15 cellular contexts compared by ENCODE assay signal in the genomic region with DNA sequence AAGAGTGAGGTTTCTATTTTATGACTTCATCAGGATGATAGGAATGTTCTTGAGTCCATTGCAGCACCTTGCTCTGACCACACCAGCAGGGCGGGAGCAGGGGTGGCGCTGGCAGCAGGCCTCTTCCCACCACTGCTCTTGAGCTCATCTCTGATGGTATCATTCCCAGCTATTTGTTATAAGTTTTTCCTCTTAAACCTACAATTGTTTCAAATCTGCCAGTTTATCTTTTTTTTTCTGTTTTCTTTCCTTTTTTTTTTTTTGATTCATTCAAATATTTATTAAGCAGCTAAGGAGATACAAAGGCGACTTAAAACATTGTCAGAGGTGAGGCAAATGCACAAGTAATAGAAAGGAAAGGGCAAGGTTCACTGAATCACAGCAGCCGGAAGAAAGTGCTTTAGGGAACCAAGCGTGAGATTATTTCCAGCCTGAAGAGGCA. TPM values are rescaled to one million over a fixed set of nuclear protein-coding genes. Genes with fewer than 3 reads are reported as not detected.
A peak's percentile ranks its signal among the peaks of the same experiment; 100 is the strongest.
DNase-seq lines count a peak whose midpoint lies in the region; ATAC-seq, FAIRE-seq and TF ChIP-seq lines count a peak whose summit lies in the region.
"Had no signal": no experiment of that assay in that cellular context is flagged by ENCODE, and none has a peak within 500 bp of the region (broad histone marks: within the 10 kb centered on the region; RNA-seq: fewer than 3 reads in every experiment).

No MANE protein-coding gene starts in this region.

- intact Hi-C loops in PC-9 (cut with micrococcal nuclease; ENCODE audit: unreplicated experiment) (no loop called here), ascending aorta (cut with DNase I) (no loop called here)

- 16 to 53% (median 44%) methylated on average over 5 of the region's 5 CpGs for WGBS in small intestine, 3 donors

- DNase-seq in DMS 273 (lab: John Stamatoyannopoulos, UW; ENCODE audit: unreplicated experiment) = peak; percentile 43
- no peak for DNase-seq in DMS 273 treated with DMSO at 0.1 percent for 48 hours (lab: John Stamatoyannopoulos, UW)
- peak; percentile 51 to 76 for DNase-seq in PC-9
- peak; percentile 84 for DNase-seq in kidney glomerular epithelial cell (lab: John Stamatoyannopoulos, UW)
- DNase-seq in small intestine = peak; percentile 88
- no peak for DNase-seq in ascending aorta (ENCODE audit: low spot score in 2 of 2)
- no peak for DNase-seq in activated T-cell treated with anti-CD3 and anti-CD28 coated beads, Interleukin-2, amount 50 U/mL, for 1 hour
- DNase-seq: activated naive CD4-positive, alpha-beta T cell treated with anti-CD3 and anti-CD28 coated beads, Interleukin-2, amount 50 U/mL, for 16 hours; SHP77 treated with DMSO at 0.1 percent for 48 hours had no signal

- H3K4me1 ChIP-seq in PC-9 (replicated peaks; ENCODE audit: insufficient read depth) (peaks cover 8% of the 10 kb centered on the region), small intestine (ENCODE audit: control insufficient read depth in 2 of 2, insufficient read depth in 1 of 2, low read depth in 1 of 2, low read length in 1 of 2) (peaks cover 0 to 1% of the 10 kb centered on the region in 2 donors), ascending aorta (peaks cover 0 to 8% of the 10 kb centered on the region in 2 donors)
- H3K4me1 ChIP-seq: suprapubic skin had no signal

- no peaks in the 10 kb centered on the region for H3K27me3 ChIP-seq in PC-9 (ENCODE audit: insufficient read depth, low read depth)
- H3K27me3 ChIP-seq in small intestine (ENCODE audit: control insufficient read depth in 2 of 2, insufficient read depth in 2 of 2, low read length in 2 of 2) = no peaks in the 10 kb centered on the region
- no peaks in the 10 kb centered on the region for H3K27me3 ChIP-seq in ascending aorta
- H3K27me3 ChIP-seq: neural progenitor cell, suprapubic skin had no signal

- H3K36me3 ChIP-seq in PC-9 (ENCODE audit: low read depth) = no peaks in the 10 kb centered on the region
- no peaks in the 10 kb centered on the region for H3K36me3 ChIP-seq in small intestine (ENCODE audit: control insufficient read depth in 2 of 2, insufficient read depth in 2 of 2, low read length in 2 of 2)
- H3K36me3 ChIP-seq in ascending aorta = no peaks in the 10 kb centered on the region
- H3K36me3 ChIP-seq: neural progenitor cell, suprapubic skin had no signal

- H3K4me3 ChIP-seq in PC-9 (no peak overlapping the region), small intestine (ENCODE audit: low read depth in 1 of 2, low read length in 2 of 2) (peak overlapping the region in 1 of 2 donors; percentile 33), ascending aorta (no peak overlapping the region)
- H3K4me3 ChIP-seq: neural progenitor cell, smooth muscle cell, suprapubic skin had no signal

- no peak for TF ChIP-seq CTCF in PC-9 (conservative IDR thresholded peaks at IDR 0.05)
- TF ChIP-seq CTCF in ascending aorta (IDR thresholded peaks at IDR 0.05) = no peak

- POLR2A ChIA-PET in PC-9 (lab: Charles Lee; ENCODE audit: unreplicated experiment) = interaction anchor here (0.6 to 0.7 kb wide), 6 partner anchors 14 to 632 kb away, joined by 4 to 21 read pairs (median 8); no protein-coding TSS in a partner anchor

- peak overlapping the region; percentile 42 for H3K4me2 ChIP-seq in PC-9
- H3K4me2 ChIP-seq: smooth muscle cell had no signal

- CTCF ChIA-PET in PC-9 (lab: Charles Lee) = interaction anchor here (0.7 kb wide), 2 partner anchors 58 to 107 kb away, joined by 5 read pairs; no protein-coding TSS in a partner anchor

- BruUV-seq in PC-9 (replicated peaks; lab: Mats Ljungman, UMichigan) = no TSS peak

- no peaks in the 10 kb centered on the region for H4K20me1 ChIP-seq in PC-9 (ENCODE audit: insufficient read depth)

- no peak for ATAC-seq in HG03378 (IDR thresholded peaks at IDR 0.05; ENCODE audit: unreplicated experiment)

- no peaks in the 10 kb centered on the region for H3K9me2 ChIP-seq in PC-9 (ENCODE audit: insufficient read depth)

- peak; percentile 23 for FAIRE-seq in small intestine (lab: Jason Lieb, UNC)
- FAIRE-seq: D721Med had no signal

- no peaks in the 10 kb centered on the region for H3K79me2 ChIP-seq in PC-9 (ENCODE audit: low read depth)

- H3K27ac ChIP-seq in PC-9 = peak overlapping the region; percentile 46
- H3K27ac ChIP-seq in small intestine (ENCODE audit: low read depth in 1 of 2, low read length in 1 of 2) = peak overlapping the region; percentile 81 to 86
- no peak overlapping the region for H3K27ac ChIP-seq in ascending aorta
- H3K27ac ChIP-seq: 22Rv1, neural progenitor cell, suprapubic skin had no signal

- H3F3A ChIP-seq in PC-9 (ENCODE audit: insufficient read depth, low read depth) = peaks cover 11% of the 10 kb centered on the region; the same call in 1 of the 2 replicates

- no peaks in the 10 kb centered on the region for H3K9me3 ChIP-seq in PC-9 (ENCODE audit: insufficient read depth, low read depth)
- H3K9me3 ChIP-seq in small intestine (ENCODE audit: control insufficient read depth, low read depth) = no peaks in the 10 kb centered on the region
- no peaks in the 10 kb centered on the region for H3K9me3 ChIP-seq in ascending aorta
- H3K9me3 ChIP-seq: suprapubic skin had no signal

- 0 out of 2 replicates have a peak overlapping the region, but pooled peaks have one; percentile 41 for H2AFZ ChIP-seq in PC-9
- H2AFZ ChIP-seq: neural progenitor cell had no signal

RNA-seq across cellular contexts. Expression of gene NIFK, which starts 28.7 kb away (rescaled TPM):
- total RNA-seq in PC-9 (2021) (48.1 and 75.9 TPM in 2 replicates), ascending aorta (31.9 TPM)
- 10 to 100 TPM; 12.1 to 39.6 (median 21.9) TPM for polyA plus RNA-seq in small intestine

RNA-seq across cellular contexts. Expression of gene TSN, which starts 47.5 kb away (rescaled TPM):
- total RNA-seq in PC-9 (2021) = 69.8 and 70.4 TPM in 2 replicates
- polyA plus RNA-seq in small intestine = 10 to 100 TPM; 16.2 to 42.7 (median 17.0) TPM
- total RNA-seq in ascending aorta = 42.6 TPM

RNA-seq across cellular contexts. Expression of gene CLASP1, which starts 58.7 kb away (rescaled TPM):
- total RNA-seq in PC-9 (2021) (61.8 and 83.5 TPM in 2 replicates), ascending aorta (78.0 TPM)
- polyA plus RNA-seq in small intestine = 10 to 100 TPM in 1 of 3 donors, 1 to 10 TPM in 2; 3.5 to 10.9 (median 6.3) TPM

Comparison
In these comparisons a context has a peak if more than half of its experiments do, and no peak if none do; other contexts are left out.
1. DNase-seq: peak in DMS 273 (single experiment), PC-9 (2 of 2), kidney glomerular epithelial cell (single experiment) and small intestine (single experiment); none in DMS 273 treated with DMSO at 0.1 percent for 48 hours (single experiment), ascending aorta (0 of 2) and activated T-cell treated with anti-CD3 and anti-CD28 coated beads, Interleukin-2, amount 50 U/mL, for 1 hour (single experiment).
2. H3K27ac ChIP-seq: peak in PC-9 (single experiment) and small intestine (2 of 2); none in ascending aorta (0 of 2).